6 cellular contexts compared by ENCODE assay signal in genomic region chr17:19040350-19040749, GRCh38. TPM values are rescaled to one million over a fixed set of nuclear protein-coding genes. Genes with fewer than 3 reads are reported as not detected.
DNase-seq lines count a peak whose midpoint lies in the region; ATAC-seq, FAIRE-seq and TF ChIP-seq lines count a peak whose summit lies in the region.
"Not testable (repeated sequence)": the region's sequence is repeated elsewhere in the genome, so short reads cannot be mapped to it uniquely, and the experiment has no call there.

No MANE protein-coding gene starts in this region.

- H3K4me1 Mint-ChIP-seq in Calu3 (ENCODE audit: low read depth, unreplicated experiment); T-cell; activated CD8-positive, alpha-beta T cell treated with anti-CD3 and anti-CD28 coated beads, Interleukin-2, amount 10 ng/mL, durations not matched to agents 7 days and 5 days (ENCODE audit: low read depth); MCF 10A (ENCODE audit: insufficient read depth, unreplicated experiment); naive thymus-derived CD4-positive, alpha-beta T cell: not testable (repeated sequence)

- POLR2A ChIA-PET in T-cell (lab: Charles Lee); activated CD8-positive, alpha-beta T cell treated with anti-CD3 and anti-CD28 coated beads, Interleukin-2, amount 10 ng/mL, durations not matched to agents 7 days and 5 days (lab: Charles Lee); MCF 10A (lab: Yijun Ruan, JAX); naive thymus-derived CD4-positive, alpha-beta T cell (lab: Charles Lee): not testable (repeated sequence)

- not testable (repeated sequence) for H3K36me3 ChIP-seq in naive thymus-derived CD4-positive, alpha-beta T cell (ENCODE audit: control insufficient read depth in 2 of 3, insufficient read depth in 3 of 3, low read length in 3 of 3)

- not testable (repeated sequence) for H3K4me3 Mint-ChIP-seq in Calu3 (ENCODE audit: low read depth, unreplicated experiment); activated CD8-positive, alpha-beta T cell treated with anti-CD3 and anti-CD28 coated beads, Interleukin-2, amount 10 ng/mL, durations not matched to agents 7 days and 5 days; MCF 10A (ENCODE audit: unreplicated experiment)
- peak overlapping the region in 1 of 3 donors; percentile 35 for H3K4me3 Mint-ChIP-seq in T-cell
- H3K4me3 Mint-ChIP-seq in naive thymus-derived CD4-positive, alpha-beta T cell, result peak overlapping the region in 2 of 10 donors; percentile 67 to 74

- CTCF ChIA-PET in Calu3 (lab: Charles Lee); T-cell (lab: Charles Lee); activated CD8-positive, alpha-beta T cell treated with anti-CD3 and anti-CD28 coated beads, Interleukin-2, amount 10 ng/mL, durations not matched to agents 7 days and 5 days (lab: Charles Lee); MCF 10A (lab: Yijun Ruan, JAX); naive thymus-derived CD4-positive, alpha-beta T cell (lab: Charles Lee): not testable (repeated sequence)

- H3K9me3 Mint-ChIP-seq in Calu3 (ENCODE audit: low read depth, unreplicated experiment); T-cell; activated CD8-positive, alpha-beta T cell treated with anti-CD3 and anti-CD28 coated beads, Interleukin-2, amount 10 ng/mL, durations not matched to agents 7 days and 5 days (ENCODE audit: insufficient read depth); MCF 10A (ENCODE audit: unreplicated experiment); naive thymus-derived CD4-positive, alpha-beta T cell: not testable (repeated sequence)

- H3K27me3 ChIP-seq in naive thymus-derived CD4-positive, alpha-beta T cell (ENCODE audit: control insufficient read depth in 2 of 2, insufficient read depth in 2 of 2, low read length in 2 of 2), result not testable (repeated sequence)

- ATAC-seq in T-cell (replicated peaks in 1 of 4), result peak; percentile 57 to 62 (median 60)
- peak; percentile 40 for ATAC-seq in activated CD8-positive, alpha-beta T cell treated with anti-CD3 and anti-CD28 coated beads, Interleukin-2, amount 10 ng/mL, durations not matched to agents 7 days and 5 days
- peak; percentile 39 for ATAC-seq in naive thymus-derived CD4-positive, alpha-beta T cell

- H3K4me1 ChIP-seq in naive thymus-derived CD4-positive, alpha-beta T cell (ENCODE audit: control insufficient read depth in 2 of 2, insufficient read depth in 2 of 2, low read length in 2 of 2), result not testable (repeated sequence)

- H3K27ac Mint-ChIP-seq in Calu3 (ENCODE audit: unreplicated experiment), result peak overlapping the region; percentile 35
- H3K27ac Mint-ChIP-seq in T-cell; activated CD8-positive, alpha-beta T cell treated with anti-CD3 and anti-CD28 coated beads, Interleukin-2, amount 10 ng/mL, durations not matched to agents 7 days and 5 days: not testable (repeated sequence)
- peak overlapping the region; percentile 35 for H3K27ac Mint-ChIP-seq in MCF 10A (ENCODE audit: low read depth, unreplicated experiment)
- peak overlapping the region in 2 of 9 donors; percentile 57 to 67 for H3K27ac Mint-ChIP-seq in naive thymus-derived CD4-positive, alpha-beta T cell

- not testable (repeated sequence) for H3K36me3 Mint-ChIP-seq in Calu3 (ENCODE audit: insufficient read depth, unreplicated experiment); T-cell; activated CD8-positive, alpha-beta T cell treated with anti-CD3 and anti-CD28 coated beads, Interleukin-2, amount 10 ng/mL, durations not matched to agents 7 days and 5 days (ENCODE audit: low read depth); MCF 10A (ENCODE audit: insufficient read depth, unreplicated experiment); naive thymus-derived CD4-positive, alpha-beta T cell

- not testable (repeated sequence) for H3K9me3 ChIP-seq in naive thymus-derived CD4-positive, alpha-beta T cell (ENCODE audit: control insufficient read depth in 2 of 3, low read length in 3 of 3)

- DNase-seq in Calu3; GM19239 (ENCODE audit: insufficient read length, low spot score); T-cell; activated CD8-positive, alpha-beta T cell treated with anti-CD3 and anti-CD28 coated beads, Interleukin-2, amount 10 ng/mL, durations not matched to agents 7 days and 5 days; MCF 10A (ENCODE audit: unreplicated experiment); naive thymus-derived CD4-positive, alpha-beta T cell: not testable (repeated sequence)

- H3K4me3 ChIP-seq in naive thymus-derived CD4-positive, alpha-beta T cell (ENCODE audit: low read length), result not testable (repeated sequence)

- FAIRE-seq in GM19239 (lab: Jason Lieb, UNC), result peak; percentile 90

- not testable (repeated sequence) for H3K27ac ChIP-seq in naive thymus-derived CD4-positive, alpha-beta T cell (ENCODE audit: low read depth, low read length)

- not testable (repeated sequence) for BruUV-seq in Calu3 (replicated peaks; lab: Mats Ljungman, UMichigan); MCF 10A (replicated peaks; lab: Mats Ljungman, UMichigan)

- TF ChIP-seq CTCF in Calu3 (IDR thresholded peaks at IDR 0.05; ENCODE audit: unreplicated experiment); MCF 10A (IDR thresholded peaks at IDR 0.05; ENCODE audit: unreplicated experiment): not testable (repeated sequence)

- H3K27me3 Mint-ChIP-seq in Calu3 (ENCODE audit: unreplicated experiment); T-cell; activated CD8-positive, alpha-beta T cell treated with anti-CD3 and anti-CD28 coated beads, Interleukin-2, amount 10 ng/mL, durations not matched to agents 7 days and 5 days (ENCODE audit: low read depth); MCF 10A (ENCODE audit: insufficient read depth, unreplicated experiment); naive thymus-derived CD4-positive, alpha-beta T cell: not testable (repeated sequence)

- intact Hi-C loops in Calu3 (cut with micrococcal nuclease; ENCODE audit: unreplicated experiment); MCF 10A (cut with micrococcal nuclease); naive thymus-derived CD4-positive, alpha-beta T cell (cut with micrococcal nuclease): not testable (repeated sequence)

RNA-seq across cellular contexts. Expression of gene GRAP, which starts 6.4 kb away (rescaled TPM):
- total RNA-seq in Calu3 (2022), result not detected in 2 replicates
- 10 to 100 TPM; 26.5 to 95.2 (median 74.0) TPM for total RNA-seq in T-cell
- 10 to 100 TPM; 25.9 to 26.3 TPM for total RNA-seq in activated CD8-positive, alpha-beta T cell treated with anti-CD3 and anti-CD28 coated beads, Interleukin-2, amount 10 ng/mL, durations not matched to agents 7 days and 5 days
- not detected in 2 replicates for total RNA-seq in MCF 10A (2022)
- total RNA-seq in naive thymus-derived CD4-positive, alpha-beta T cell, result 10 to 100 TPM; 31.9 to 85.5 (median 45.6) TPM
- polyA plus RNA-seq in naive thymus-derived CD4-positive, alpha-beta T cell, result 100 to 1,000 TPM in 1 of 2 donors, 10 to 100 TPM in 1; 97.6 to 162 TPM

RNA-seq across cellular contexts. Expression of gene FAM83G, which starts 35.8 kb away (rescaled TPM):
- total RNA-seq in Calu3 (2022) (21.2 and 21.5 TPM in 2 replicates), T-cell (10 to 100 TPM in 3 of 5 donors, 1 to 10 TPM in 2; 4.9 to 23.3 (median 20.8) TPM), MCF 10A (2022) (47.7 and 50.1 TPM in 2 replicates)
- 1 to 10 TPM; 4.0 to 4.5 TPM for total RNA-seq in activated CD8-positive, alpha-beta T cell treated with anti-CD3 and anti-CD28 coated beads, Interleukin-2, amount 10 ng/mL, durations not matched to agents 7 days and 5 days
- total RNA-seq in naive thymus-derived CD4-positive, alpha-beta T cell, result 1 to 10 TPM; 3.9 to 9.1 (median 6.9) TPM
- polyA plus RNA-seq in naive thymus-derived CD4-positive, alpha-beta T cell, result 1 to 10 TPM; 1.6 to 3.6 TPM

Comparison
In these comparisons a context has a peak if more than half of its experiments do, and no peak if none do; other contexts are left out.
1. RNA of gene GRAP, which starts 6.4 kb away (total RNA-seq): 26.5 to 95.2 TPM in T-cell, 31.9 to 85.5 TPM in naive thymus-derived CD4-positive, alpha-beta T cell and 25.9 to 26.3 TPM in activated CD8-positive, alpha-beta T cell treated with anti-CD3 and anti-CD28 coated beads, Interleukin-2, amount 10 ng/mL, durations not matched to agents 7 days and 5 days; not detected in MCF 10A and not detected in Calu3; every median in the first group is over 10 times any median in the second.
2. Peak in every context shown above with its lines, with median percentiles within 50 percentile points of each other: ATAC-seq.